ENCODE assay signal across 20 cellular contexts in the genomic region with DNA sequence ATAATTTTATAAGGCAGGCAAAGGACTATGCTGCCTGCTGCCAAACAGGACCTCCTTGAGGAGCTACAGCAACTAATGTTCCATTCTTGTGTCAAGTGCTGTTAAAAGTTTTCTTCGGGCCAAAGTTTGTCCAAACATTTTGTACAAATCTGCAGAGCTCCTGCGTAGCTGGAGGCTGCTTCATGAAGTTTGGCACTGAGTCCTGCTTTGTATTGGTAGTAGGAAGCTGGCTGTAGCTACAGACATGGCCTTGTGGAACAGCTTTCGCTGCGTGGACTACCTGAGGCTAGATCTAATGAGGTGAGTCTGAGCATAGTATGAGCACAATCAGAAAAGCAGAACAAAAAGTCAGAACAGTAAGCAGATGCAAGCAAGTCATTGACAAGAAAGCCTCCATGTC.
DNase-seq lines count a peak whose midpoint lies in the region; ATAC-seq, FAIRE-seq and TF ChIP-seq lines count a peak whose summit lies in the region.
"Had no signal": no experiment of that assay in that cellular context is flagged by ENCODE, and none has a peak within 500 bp of the region (broad histone marks: within the 10 kb centered on the region; RNA-seq: fewer than 3 reads in every experiment).

No MANE protein-coding gene starts in this region.

- no peak overlapping the region for H2BK12ac ChIP-seq in neuronal stem cell (ENCODE audit: low read length)

- H3K4me2 ChIP-seq in neuronal stem cell (ENCODE audit: insufficient read depth, low read length, poor library complexity, severe bottlenecking), result no peak overlapping the region
- H3K4me2 ChIP-seq: A549, BLaER1 had no signal

- H3K4me3 ChIP-seq in breast epithelium, result no peak overlapping the region
- no peak overlapping the region for H3K4me3 ChIP-seq in neuronal stem cell (ENCODE audit: low read length in 2 of 2)
- H3K4me3 ChIP-seq in prostate gland, result no peak overlapping the region
- H3K4me3 ChIP-seq: A549, BLaER1, GM23248 had no signal

- intact Hi-C loops in breast epithelium (cut with DNase I; ENCODE audit: low total_unique reads) (no loop called here), left ventricle myocardium superior (cut with micrococcal nuclease) (no loop called here), Right ventricle myocardium inferior (cut with DNase I) (no loop called here), prostate gland (cut with DNase I) (no loop called here)
- intact Hi-C loops in activated naive CD4-positive, alpha-beta T cell treated with anti-CD3 and anti-CD28 coated beads for 36 hours (cut with micrococcal nuclease), result loop anchor here (10.0 kb wide), 1 partner anchor 64 kb away; no protein-coding TSS in a partner anchor

- H4K91ac ChIP-seq in neuronal stem cell (ENCODE audit: low read depth, low read length, poor library complexity), result no peak overlapping the region

- no peaks in the 10 kb centered on the region for H3K4me1 ChIP-seq in breast epithelium
- H3K4me1 ChIP-seq in neuronal stem cell (ENCODE audit: control insufficient read depth in 2 of 2, insufficient read depth in 1 of 2, low read depth in 1 of 2, low read length in 2 of 2), result no peaks in the 10 kb centered on the region
- H3K4me1 ChIP-seq in prostate gland (replicated peaks), result no peaks in the 10 kb centered on the region
- H3K4me1 ChIP-seq: A549 had no signal

- H3K27ac Mint-ChIP-seq in activated naive CD4-positive, alpha-beta T cell treated with anti-CD3 and anti-CD28 coated beads for 36 hours, result no peak overlapping the region
- H3K27ac Mint-ChIP-seq: CD14-positive monocyte; CD4-positive, alpha-beta memory T cell had no signal

- H3K36me3 ChIP-seq in breast epithelium (no peaks in the 10 kb centered on the region), neuronal stem cell (replicated peaks in 1 of 2; ENCODE audit: control insufficient read depth in 2 of 2, insufficient read depth in 2 of 2, low read length in 2 of 2) (no peaks in the 10 kb centered on the region), prostate gland (no peaks in the 10 kb centered on the region)
- H3K36me3 ChIP-seq: BLaER1 had no signal

- no peaks in the 10 kb centered on the region for H3K36me3 Mint-ChIP-seq in activated naive CD4-positive, alpha-beta T cell treated with anti-CD3 and anti-CD28 coated beads for 36 hours (ENCODE audit: low read depth)
- H3K36me3 Mint-ChIP-seq: CD14-positive monocyte had no signal

- H2BK5ac ChIP-seq in neuronal stem cell (ENCODE audit: low read length), result no peak overlapping the region

- peaks cover 31% of the 10 kb centered on the region for H3K9me3 Mint-ChIP-seq in activated naive CD4-positive, alpha-beta T cell treated with anti-CD3 and anti-CD28 coated beads for 36 hours

- H3K9me3 ChIP-seq in breast epithelium (no peaks in the 10 kb centered on the region), neuronal stem cell (replicated peaks in 1 of 2; ENCODE audit: control insufficient read depth in 2 of 2, insufficient read depth in 1 of 2, low read depth in 1 of 2, low read length in 2 of 2) (no peaks in the 10 kb centered on the region), prostate gland (no peaks in the 10 kb centered on the region)
- H3K9me3 ChIP-seq: A549 had no signal

- ATAC-seq in left ventricle myocardium superior, result peak; percentile 64
- no peak for ATAC-seq in Right ventricle myocardium inferior
- ATAC-seq: A549 had no signal

- H3K18ac ChIP-seq in neuronal stem cell (ENCODE audit: low read length), result no peak overlapping the region

- no peak overlapping the region for H3K27ac ChIP-seq in breast epithelium
- no peak overlapping the region for H3K27ac ChIP-seq in neuronal stem cell (replicated peaks; ENCODE audit: low read length)
- H3K27ac ChIP-seq in prostate gland, result no peak overlapping the region
- H3K27ac ChIP-seq: 22Rv1, A549, BLaER1, GM23248 had no signal

- TF ChIP-seq CTCF in breast epithelium (IDR thresholded peaks at IDR 0.05) (no peak), prostate gland (IDR thresholded peaks at IDR 0.05) (no peak)

- H2AFZ ChIP-seq in neuronal stem cell (ENCODE audit: low read length), result no peak overlapping the region
- H2AFZ ChIP-seq: GM23248 had no signal

- CTCF ChIA-PET in activated naive CD4-positive, alpha-beta T cell treated with anti-CD3 and anti-CD28 coated beads for 36 hours (lab: Charles Lee), result no interaction called here

- in situ Hi-C loops in T47D (cut with HindIII; ENCODE audit: low pct_unique_long_range_greater_than_20kb, low sequenced_read_pairs), result no loop called here

- DNase-seq in T47D (ENCODE audit: low read depth in 1 of 2, low spot score in 1 of 2) (peak; percentile 16 to 25), breast epithelium (ENCODE audit: low spot score in 2 of 2) (no peak), left ventricle myocardium superior (peak; percentile 19), Right ventricle myocardium inferior (ENCODE audit: missing footprints) (no peak), neuronal stem cell (ENCODE audit: low spot score) (no peak), prostate gland (ENCODE audit: low spot score) (no peak), GM12891 (ENCODE audit: insufficient read length, low spot score) (no peak)
- no peak for DNase-seq in activated naive CD4-positive, alpha-beta T cell treated with anti-CD3 and anti-CD28 coated beads for 36 hours
- DNase-seq: AML-193; CD4-positive, alpha-beta memory T cell; DMS153; DMS79 treated with DMSO at 0.1 percent for 48 hours; GF-D8; GM23248; HCEC 1CT had no signal

- no peak overlapping the region for H3K14ac ChIP-seq in neuronal stem cell (ENCODE audit: low read length)

- no peak overlapping the region for H3K4me3 Mint-ChIP-seq in activated naive CD4-positive, alpha-beta T cell treated with anti-CD3 and anti-CD28 coated beads for 36 hours
- H3K4me3 Mint-ChIP-seq: CD14-positive monocyte; CD4-positive, alpha-beta memory T cell had no signal

- peak overlapping the region; percentile 50 for H4K8ac ChIP-seq in neuronal stem cell (ENCODE audit: low read depth, low read length)

- no peak for TF ChIP-seq POLR2A in breast epithelium (IDR thresholded peaks at IDR 0.05)
- no peak for TF ChIP-seq POLR2A in prostate gland (IDR thresholded peaks at IDR 0.05)
- TF ChIP-seq POLR2A in GM12891 (IDR thresholded peaks at IDR 0.05; ENCODE audit: low read depth, low read length), result no peak

- no peaks in the 10 kb centered on the region for H3K27me3 Mint-ChIP-seq in activated naive CD4-positive, alpha-beta T cell treated with anti-CD3 and anti-CD28 coated beads for 36 hours (ENCODE audit: low read depth)
- H3K27me3 Mint-ChIP-seq: CD4-positive, alpha-beta memory T cell had no signal

- no peaks in the 10 kb centered on the region for H3K79me1 ChIP-seq in neuronal stem cell (ENCODE audit: low read depth, low read length)

- FAIRE-seq in GM12891 (lab: Jason Lieb, UNC), result no peak
- FAIRE-seq: A549, H54 had no signal

- no peaks in the 10 kb centered on the region for H3K27me3 ChIP-seq in breast epithelium
- H3K27me3 ChIP-seq in neuronal stem cell (ENCODE audit: control insufficient read depth in 3 of 3, insufficient read depth in 3 of 3, low read depth in 1 of 3, low read length in 3 of 3), result no peaks in the 10 kb centered on the region
- no peaks in the 10 kb centered on the region for H3K27me3 ChIP-seq in prostate gland (replicated peaks; ENCODE audit: insufficient read depth)
- H3K27me3 ChIP-seq: BLaER1 had no signal

- no peak overlapping the region for H2BK120ac ChIP-seq in neuronal stem cell (ENCODE audit: low read depth, low read length)

- no peaks in the 10 kb centered on the region for H3K4me1 Mint-ChIP-seq in activated naive CD4-positive, alpha-beta T cell treated with anti-CD3 and anti-CD28 coated beads for 36 hours (ENCODE audit: low read depth)
- H3K4me1 Mint-ChIP-seq: CD14-positive monocyte; CD4-positive, alpha-beta memory T cell had no signal

- no peak overlapping the region for H3K9ac ChIP-seq in neuronal stem cell (ENCODE audit: low read depth, low read length, poor library complexity)
- H3K9ac ChIP-seq: BLaER1, GM23248 had no signal

- no peak overlapping the region for H2BK15ac ChIP-seq in neuronal stem cell (ENCODE audit: low read length)

- H2AK5ac ChIP-seq in neuronal stem cell (ENCODE audit: low read depth, low read length), result no peak overlapping the region

- WGBS in neuronal stem cell (ENCODE audit: extremely low coverage in 2 of 2, insufficient read length in 2 of 2, insufficient replicate concordance in 1 of 2), 2 donors, result no CpG with 5 or more reads among the region's 4 CpGs
- WGBS in prostate gland, result 41% methylated on average over 4 of the region's 4 CpGs

- no peak overlapping the region for H3K23ac ChIP-seq in neuronal stem cell (ENCODE audit: low read depth, low read length, poor library complexity)

- no peak overlapping the region for H3K4ac ChIP-seq in neuronal stem cell (ENCODE audit: low read length)

TF ChIP-seq in GM12891, 5 proteins besides CTCF, POLR2A, EP300 and RAD21:
- no peak for TF ChIP-seq SPI1 (IDR thresholded peaks at IDR 0.05; ENCODE audit: low read depth, low read length)
- TF ChIP-seq TAF1 (IDR thresholded peaks at IDR 0.05; ENCODE audit: low read depth, low read length), result no peak
- no peak for TF ChIP-seq PAX5 (IDR thresholded peaks at IDR 0.05; ENCODE audit: insufficient read depth, low read length, severe bottlenecking)
- no peak for TF ChIP-seq POLR2AphosphoS5 (IDR thresholded peaks at IDR 0.05; ENCODE audit: low read depth, low read length)
- no peak for TF ChIP-seq POU2F2 (IDR thresholded peaks at IDR 0.05; ENCODE audit: low read depth, low read length)

Comparison
In these comparisons a context has a peak if more than half of its experiments do, and no peak if none do; other contexts are left out.
1. DNase-seq: peak in T47D (2 of 2) and left ventricle myocardium superior (single experiment); none in breast epithelium (0 of 2), Right ventricle myocardium inferior (single experiment), neuronal stem cell (single experiment), prostate gland (single experiment), GM12891 (single experiment) and activated naive CD4-positive, alpha-beta T cell treated with anti-CD3 and anti-CD28 coated beads for 36 hours (single experiment).